In the genomic region with DNA sequence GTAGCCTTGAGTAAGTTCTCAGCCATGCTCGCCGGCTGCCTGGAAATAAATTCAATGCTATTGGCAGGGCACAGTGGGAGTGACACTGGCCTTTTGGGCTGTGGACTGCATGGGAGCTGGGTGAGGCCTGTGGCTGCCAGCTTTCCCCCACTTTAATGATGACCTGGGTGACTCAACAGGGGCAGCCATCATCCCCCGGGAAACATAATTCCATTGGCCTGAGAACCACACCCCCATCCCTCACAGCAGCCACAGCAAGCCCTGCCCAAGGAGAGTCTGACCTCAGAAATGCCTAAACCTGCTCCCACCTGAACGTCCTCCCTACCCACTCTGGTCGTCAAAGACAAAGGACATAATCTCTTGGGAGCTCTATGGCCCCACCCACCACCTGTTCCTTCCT, we compare ENCODE assay signal across 18 cellular contexts.
"Had no signal": no experiment of that assay in that cellular context is flagged by ENCODE, and none has a peak within 500 bp of the region (broad histone marks: within the 10 kb centered on the region; RNA-seq: fewer than 3 reads in every experiment).

No MANE protein-coding gene starts in this region.

- H3K4me3 Mint-ChIP-seq: activated CD8-positive, alpha-beta memory T cell treated with anti-CD3 and anti-CD28 coated beads, Interleukin-2, amount 10 ng/mL, durations not matched to agents 7 days and 5 days had no signal

- H3K9me3 ChIP-seq: pancreas, tibial artery, vagina had no signal

- H3K4me1 ChIP-seq: pancreas, tibial artery, vagina had no signal

- H2AFZ ChIP-seq: hepatocyte had no signal

- H3K27ac Mint-ChIP-seq: activated CD8-positive, alpha-beta memory T cell treated with anti-CD3 and anti-CD28 coated beads, Interleukin-2, amount 10 ng/mL, durations not matched to agents 7 days and 5 days had no signal

- H3K27me3 ChIP-seq: dorsolateral prefrontal cortex, hepatocyte, pancreas, tibial artery, vagina had no signal

- H3K4me2 ChIP-seq: hepatocyte had no signal

- H3K4me3 ChIP-seq: dorsolateral prefrontal cortex, hepatocyte, lung, pancreas, tibial artery, vagina had no signal

- H3K27me3 Mint-ChIP-seq: activated CD8-positive, alpha-beta memory T cell treated with anti-CD3 and anti-CD28 coated beads, Interleukin-2, amount 10 ng/mL, durations not matched to agents 7 days and 5 days; naive B cell had no signal

- H3K79me2 ChIP-seq: hepatocyte had no signal

- ATAC-seq: activated CD8-positive, alpha-beta memory T cell treated with anti-CD3 and anti-CD28 coated beads, Interleukin-2, amount 10 ng/mL, durations not matched to agents 7 days and 5 days; esophagus mucosa; pancreas; sciatic nerve had no signal

- H3K36me3 ChIP-seq: pancreas, tibial artery, vagina had no signal

- H3K27ac ChIP-seq: dorsolateral prefrontal cortex, hepatocyte, pancreas, tibial artery, vagina, VCaP had no signal

- DNase-seq: activated CD4-positive, alpha-beta T cell treated with anti-CD3 and anti-CD28 coated beads, Interleukin-2, amount 50 U/mL, for 48 hours; activated CD8-positive, alpha-beta memory T cell treated with anti-CD3 and anti-CD28 coated beads, Interleukin-2, amount 10 ng/mL, durations not matched to agents 7 days and 5 days; activated naive CD4-positive, alpha-beta T cell treated with anti-CD3 and anti-CD28 coated beads, Interleukin-2, amount 50 U/mL, for 16 hours; activated T-cell treated with anti-CD3 and anti-CD28 coated beads, Interleukin-2, amount 50 U/mL, for 1 hour; dorsolateral prefrontal cortex; islet precursor cell; midbrain; naive B cell; pancreas; stimulated activated CD4-positive, alpha-beta T cell treated with anti-CD3 and anti-CD28 coated beads, Interleukin-2, amount 100 ng/mL, for 24 hours; stimulated activated naive CD4-positive, alpha-beta T cell; tibial artery had no signal
